2 cellular contexts compared by ENCODE assay signal in genomic region chr2:122519366-122519765, GRCh38.
TF ChIP-seq lines count a peak whose summit lies in the region.

No MANE protein-coding gene starts in this region.

TF ChIP-seq in GM23338, 12 proteins besides CTCF, POLR2A, EP300 and RAD21 (continued from another document):
- TF ChIP-seq ZNF462 (CRISPR knock-in tag; IDR thresholded peaks at IDR 0.05) (no peak), POLR2AphosphoS5 (IDR thresholded peaks at IDR 0.05; ENCODE audit: low read depth) (no peak), ETS1 (IDR thresholded peaks at IDR 0.05) (no peak), JUNB (IDR thresholded peaks at IDR 0.05; ENCODE audit: unreplicated experiment) (no peak), NANOG (IDR thresholded peaks at IDR 0.05; ENCODE audit: borderline replicate concordance) (no peak), REST (IDR thresholded peaks at IDR 0.05; ENCODE audit: unreplicated experiment) (no peak)

TF ChIP-seq in liver, 16 proteins besides CTCF, POLR2A, EP300 and RAD21 (continued from another document):
- no peak for TF ChIP-seq REST (IDR thresholded peaks at IDR 0.05)
- no peak for TF ChIP-seq YY1 (IDR thresholded peaks at IDR 0.05)
- TF ChIP-seq HNF4A (conservative IDR thresholded peaks at IDR 0.05), result no peak
- no peak for TF ChIP-seq FOXA1 (IDR thresholded peaks at IDR 0.05)
